ENCODE assay signal across 20 cellular contexts in genomic region chr2:172702451-172702850, GRCh38. TPM values are rescaled to one million over a fixed set of nuclear protein-coding genes. Genes with fewer than 3 reads are reported as not detected.
"Had no signal": no experiment of that assay in that cellular context is flagged by ENCODE, and none has a peak within 500 bp of the region (broad histone marks: within the 10 kb centered on the region; RNA-seq: fewer than 3 reads in every experiment).

No MANE protein-coding gene starts in this region.

- H3K4me3 Mint-ChIP-seq: activated CD4-positive, alpha-beta memory T cell treated with anti-CD3 and anti-CD28 coated beads for 36 hours; activated CD4-positive, alpha-beta T cell treated with anti-CD3 and anti-CD28 coated beads, Interleukin-2, amount 10 ng/mL, durations not matched to agents 7 days and 5 days; activated naive CD8-positive, alpha-beta T cell treated with anti-CD3 and anti-CD28 coated beads, Interleukin-2, amount 10 ng/mL, durations not matched to agents 7 days and 5 days had no signal

- DNase-seq: activated CD4-positive, alpha-beta memory T cell treated with anti-CD3 and anti-CD28 coated beads for 36 hours; activated CD4-positive, alpha-beta T cell treated with anti-CD3 and anti-CD28 coated beads, Interleukin-2, amount 10 ng/mL, durations not matched to agents 7 days and 5 days; activated CD4-positive, CD25-positive, alpha-beta regulatory T cell; activated naive CD4-positive, alpha-beta T cell treated with anti-CD3 and anti-CD28 coated beads, Interleukin-2, amount 50 U/mL, for 16 hours; activated naive CD8-positive, alpha-beta T cell treated with anti-CD3 and anti-CD28 coated beads, Interleukin-2, amount 10 ng/mL, durations not matched to agents 7 days and 5 days; activated T-cell treated with anti-CD3 and anti-CD28 coated beads for 4 hours; adrenal gland; KG1; NCI-H1048; NCI-H146; NCI-H2029; NCI-H2107; NCI-H526; NCI-H774; Peyer's patch; Right ventricle myocardium superior; SJCRH30; SK-N-SH; T-helper 1 cell had no signal

- H3K36me3 Mint-ChIP-seq: activated CD4-positive, alpha-beta memory T cell treated with anti-CD3 and anti-CD28 coated beads for 36 hours; activated naive CD8-positive, alpha-beta T cell treated with anti-CD3 and anti-CD28 coated beads, Interleukin-2, amount 10 ng/mL, durations not matched to agents 7 days and 5 days had no signal

- H3K27ac Mint-ChIP-seq: activated CD4-positive, alpha-beta memory T cell treated with anti-CD3 and anti-CD28 coated beads for 36 hours; activated CD4-positive, alpha-beta T cell treated with anti-CD3 and anti-CD28 coated beads, Interleukin-2, amount 10 ng/mL, durations not matched to agents 7 days and 5 days; activated naive CD8-positive, alpha-beta T cell treated with anti-CD3 and anti-CD28 coated beads, Interleukin-2, amount 10 ng/mL, durations not matched to agents 7 days and 5 days had no signal

- H3K9me3 Mint-ChIP-seq: activated CD4-positive, alpha-beta memory T cell treated with anti-CD3 and anti-CD28 coated beads for 36 hours; activated naive CD8-positive, alpha-beta T cell treated with anti-CD3 and anti-CD28 coated beads, Interleukin-2, amount 10 ng/mL, durations not matched to agents 7 days and 5 days had no signal

RNA-seq across cellular contexts. Expression of gene RAPGEF4, which starts 33.2 kb away (rescaled TPM):
- total RNA-seq: activated CD8-positive, alpha-beta memory T cell treated with anti-CD3 and anti-CD28 coated beads for 36 hours had no signal
